In the genomic region with DNA sequence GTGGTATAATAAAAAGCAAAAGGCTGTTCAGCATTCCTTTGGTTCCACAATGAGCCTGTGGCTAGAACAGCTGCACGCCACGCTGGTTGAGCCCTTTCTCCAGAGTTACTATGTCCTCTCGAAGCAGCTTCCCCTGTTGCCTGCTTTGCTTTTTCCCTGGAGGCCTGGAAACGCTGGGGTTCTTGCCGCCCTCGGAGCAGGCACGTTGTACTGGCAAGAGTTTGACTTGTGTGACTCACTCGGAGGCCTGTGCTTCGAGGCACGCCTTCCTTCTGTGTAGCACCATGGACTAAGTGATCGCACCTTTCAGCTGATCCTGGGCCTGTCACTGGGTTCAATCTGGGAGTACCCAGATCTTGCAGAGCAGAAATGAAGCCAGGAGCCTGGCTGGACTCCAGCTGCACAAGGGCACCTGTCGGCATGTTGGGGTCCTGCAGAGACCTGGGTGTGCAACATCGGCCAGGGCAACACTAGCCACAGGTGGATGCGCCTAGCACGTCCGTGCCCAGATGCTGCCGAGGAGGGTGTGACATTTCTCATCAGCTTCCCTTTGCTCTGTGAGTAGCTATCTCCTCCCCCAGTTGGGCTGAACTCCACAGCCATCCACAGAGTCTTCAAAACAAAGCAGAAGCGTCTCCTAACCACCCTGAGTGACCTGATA, we compare ENCODE assay signal across 11 cellular contexts. TPM values are rescaled to one million over a fixed set of nuclear protein-coding genes. Genes with fewer than 3 reads are reported as not detected.
DNase-seq lines count a peak whose midpoint lies in the region; ATAC-seq, FAIRE-seq and TF ChIP-seq lines count a peak whose summit lies in the region.
"Had no signal": no experiment of that assay in that cellular context is flagged by ENCODE, and none has a peak within 500 bp of the region (broad histone marks: within the 10 kb centered on the region; RNA-seq: fewer than 3 reads in every experiment).

No MANE protein-coding gene starts in this region.

- H3K79me2 ChIP-seq in keratinocyte (ENCODE audit: control insufficient read depth, insufficient read depth, low read length), result no peaks in the 10 kb centered on the region

- H3K36me3 Mint-ChIP-seq in WTC11, result no peaks in the 10 kb centered on the region

- H3K4me1 Mint-ChIP-seq in WTC11, result peaks cover 38% of the 10 kb centered on the region

- H3K9ac ChIP-seq in keratinocyte (ENCODE audit: control insufficient read depth, extremely low read depth, insufficient read depth, low read length), result no peak overlapping the region

- TF ChIP-seq CTCF in WTC11 (IDR thresholded peaks at IDR 0.05) (no peak), keratinocyte (optimal IDR thresholded peaks at IDR 0.05 in 1 of 3, IDR thresholded peaks at IDR 0.05 in 1 of 3, conservative IDR thresholded peaks at IDR 0.05 in 1 of 3; ENCODE audit: extremely low read depth in 1 of 3, insufficient read depth in 2 of 3, low read length in 3 of 3) (no peak)

- peaks cover 5% of the 10 kb centered on the region for H3K4me1 ChIP-seq in keratinocyte (ENCODE audit: control insufficient read depth, extremely low read depth, insufficient read depth, low read length)

- dilution Hi-C loops in keratinocyte (cut with MboI; ENCODE audit: extremely low pct_ligation_motif_present, low sequenced_read_pairs), result no loop called here

- no peaks in the 10 kb centered on the region for H4K20me1 ChIP-seq in keratinocyte (ENCODE audit: control insufficient read depth, extremely low read depth, insufficient read depth, low read length)

- H3K9me1 ChIP-seq in keratinocyte (ENCODE audit: control insufficient read depth, extremely low read depth, insufficient read depth, low read length), result no peaks in the 10 kb centered on the region

- H3K27me3 Mint-ChIP-seq in WTC11 (ENCODE audit: low read depth), result peaks cover 63% of the 10 kb centered on the region

- H3K36me3 ChIP-seq in keratinocyte (ENCODE audit: control insufficient read depth in 2 of 2, extremely low read depth in 1 of 2, insufficient read depth in 2 of 2, low read length in 2 of 2), result no peaks in the 10 kb centered on the region

- H2AFZ ChIP-seq in keratinocyte (ENCODE audit: control insufficient read depth, low read length), result no peak overlapping the region

- peaks cover 38% of the 10 kb centered on the region for H3K27me3 ChIP-seq in keratinocyte (ENCODE audit: control insufficient read depth, extremely low read depth, insufficient read depth, low read length)

- no peak overlapping the region for H3K27ac ChIP-seq in keratinocyte (ENCODE audit: control insufficient read depth, insufficient read depth, low read length)

- peak overlapping the region; percentile 12 for H3K4me2 ChIP-seq in keratinocyte (ENCODE audit: control insufficient read depth, extremely low read depth, insufficient read depth, low read depth, low read length)

- H3K4me3 ChIP-seq in keratinocyte (ENCODE audit: control insufficient read depth in 2 of 3, extremely low read depth in 1 of 3, insufficient read depth in 2 of 3, low read depth in 1 of 3, low read length in 3 of 3), result peak overlapping the region in 1 of 3 experiments; percentile 21

- FAIRE-seq in keratinocyte (lab: Jason Lieb, UNC), result peak; percentile 81
- FAIRE-seq: D721Med had no signal

- CTCF ChIA-PET in WTC11 (lab: Charles Lee), result interaction anchor here (0.8 to 3.4 kb wide), 4 partner anchors 13 to 221 kb away, joined by 3 to 23 read pairs (median 4); no protein-coding TSS in a partner anchor

- peaks cover 3% of the 10 kb centered on the region; the same call in 1 of the 2 replicates for H3K9me3 Mint-ChIP-seq in WTC11

- POLR2A ChIA-PET in WTC11 (lab: Charles Lee), result no interaction called here

- no peak for ATAC-seq in WTC11
- no peak for ATAC-seq in HG02973 (IDR thresholded peaks at IDR 0.05; ENCODE audit: unreplicated experiment)
- ATAC-seq in GM21390 (IDR thresholded peaks at IDR 0.05; ENCODE audit: unreplicated experiment), result no peak

- no peak overlapping the region for H3K4me3 Mint-ChIP-seq in WTC11

- H3K27ac Mint-ChIP-seq in WTC11, result no peak overlapping the region

- DNase-seq in DMS 273 (lab: John Stamatoyannopoulos, UW; ENCODE audit: unreplicated experiment) (peak; percentile 82), HT1080 (ENCODE audit: low read depth) (peak; percentile 38), WTC11 (ENCODE audit: low spot score) (no peak), keratinocyte (ENCODE audit: low read depth, low spot score) (peak; percentile 26), T-helper 2 cell (no peak)
- no peak for DNase-seq in activated CD4-positive, alpha-beta T cell treated with anti-CD3 and anti-CD28 coated beads for 4 hours
- DNase-seq: activated naive CD4-positive, alpha-beta T cell; cortex of kidney had no signal

- H3K9me3 ChIP-seq in keratinocyte (ENCODE audit: control insufficient read depth, low read depth, low read length), result no peaks in the 10 kb centered on the region

TF ChIP-seq in WTC11, 78 proteins besides CTCF, POLR2A, EP300 and RAD21:
- TF ChIP-seq, protein P1, sequence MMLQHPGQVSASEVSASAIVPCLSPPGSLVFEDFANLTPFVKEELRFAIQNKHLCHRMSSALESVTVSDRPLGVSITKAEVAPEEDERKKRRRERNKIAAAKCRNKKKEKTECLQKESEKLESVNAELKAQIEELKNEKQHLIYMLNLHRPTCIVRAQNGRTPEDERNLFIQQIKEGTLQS (CRISPR knock-in tag; conservative IDR thresholded peaks at IDR 0.05), result no peak
- no peak for TF ChIP-seq NFYB (CRISPR knock-in tag; conservative IDR thresholded peaks at IDR 0.05; ENCODE audit: low read depth)
- TF ChIP-seq SOX15 (CRISPR knock-in tag; IDR thresholded peaks at IDR 0.05), result no peak
- 0 out of 2 replicates have a peak, but pooled peaks have one; percentile 22 for TF ChIP-seq NFE2L1 (CRISPR knock-in tag; IDR thresholded peaks at IDR 0.05)
- TF ChIP-seq, protein P2, sequence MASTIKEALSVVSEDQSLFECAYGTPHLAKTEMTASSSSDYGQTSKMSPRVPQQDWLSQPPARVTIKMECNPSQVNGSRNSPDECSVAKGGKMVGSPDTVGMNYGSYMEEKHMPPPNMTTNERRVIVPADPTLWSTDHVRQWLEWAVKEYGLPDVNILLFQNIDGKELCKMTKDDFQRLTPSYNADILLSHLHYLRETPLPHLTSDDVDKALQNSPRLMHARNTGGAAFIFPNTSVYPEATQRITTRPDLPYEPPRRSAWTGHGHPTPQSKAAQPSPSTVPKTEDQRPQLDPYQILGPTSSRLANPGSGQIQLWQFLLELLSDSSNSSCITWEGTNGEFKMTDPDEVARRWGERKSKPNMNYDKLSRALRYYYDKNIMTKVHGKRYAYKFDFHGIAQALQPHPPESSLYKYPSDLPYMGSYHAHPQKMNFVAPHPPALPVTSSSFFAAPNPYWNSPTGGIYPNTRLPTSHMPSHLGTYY (CRISPR knock-in tag; IDR thresholded peaks at IDR 0.05), result no peak
- no peak for TF ChIP-seq MYBL2 (CRISPR knock-in tag; IDR thresholded peaks at IDR 0.05)
- no peak for TF ChIP-seq CBFB (CRISPR knock-in tag; IDR thresholded peaks at IDR 0.05; ENCODE audit: low read depth)
- TF ChIP-seq RORB (CRISPR knock-in tag; IDR thresholded peaks at IDR 0.05), result no peak

RNA-seq across cellular contexts. Expression of a gene that starts 5.3 kb away (rescaled TPM):
- not detected in 2 replicates for total RNA-seq in HT1080 (2014; rRNA removed; shearing (Covaris generic))
- polyA plus RNA-seq in HT1080 (2015; cell fraction: cytosol; rRNA removed), result not detected in 2 replicates
- not detected in 2 replicates for polyA plus RNA-seq in HT1080 (2015; cell fraction: nucleus; rRNA removed)
- 3.3 to 4.4 TPM (median 3.6 TPM) in 3 replicates for total RNA-seq in WTC11 (2021)
- polyA plus RNA-seq in keratinocyte, result not detected in 3 replicates
- not detected for polyA plus RNA-seq in keratinocyte (2011; ENCODE audit: low read depth)
- not detected in 2 replicates for polyA plus RNA-seq in keratinocyte (2011; cell fraction: cytosol; rRNA removed)
- not detected in 2 replicates for polyA plus RNA-seq in keratinocyte (2011; cell fraction: nucleus; rRNA removed)
- polyA plus RNA-seq in keratinocyte (2012; ENCODE audit: low replicate concordance), result not detected in 2 replicates
- not detected in 3 replicates for polyA minus RNA-seq in keratinocyte
- polyA minus RNA-seq in keratinocyte (2011; cell fraction: cytosol; rRNA and poly(A)+ RNA removed), result not detected
- not detected in 2 replicates for polyA minus RNA-seq in keratinocyte (2011; cell fraction: nucleus; rRNA and poly(A)+ RNA removed)

Comparison
In these comparisons a context has a peak if more than half of its experiments do, and no peak if none do; other contexts are left out.
1. DNase-seq: peak in DMS 273 (single experiment), HT1080 (single experiment) and keratinocyte (single experiment); none in WTC11 (single experiment), T-helper 2 cell (0 of 5) and activated CD4-positive, alpha-beta T cell treated with anti-CD3 and anti-CD28 coated beads for 4 hours (0 of 2).